20 cellular contexts compared by ENCODE assay signal in the genomic region with DNA sequence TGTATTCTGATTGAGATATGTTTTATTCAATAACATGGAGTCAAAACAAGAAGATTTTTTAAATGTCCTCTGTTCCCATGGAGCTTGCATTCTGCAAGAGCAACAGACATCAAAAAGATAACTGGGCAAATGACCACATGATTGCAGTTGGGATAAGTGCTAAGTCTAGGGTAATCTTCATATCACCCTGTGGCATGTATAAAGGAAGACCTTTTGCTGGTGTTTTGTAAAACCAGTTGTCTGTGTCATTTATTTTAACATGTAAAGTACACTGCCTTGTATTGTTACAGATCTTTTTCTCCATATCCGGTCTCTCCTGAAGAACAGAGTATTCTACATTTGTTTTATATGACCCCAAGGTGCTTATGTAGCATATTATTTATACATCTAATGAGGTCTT. TPM values are rescaled to one million over a fixed set of nuclear protein-coding genes. Genes with fewer than 3 reads are reported as not detected.
DNase-seq lines count a peak whose midpoint lies in the region; ATAC-seq, FAIRE-seq and TF ChIP-seq lines count a peak whose summit lies in the region.
"Had no signal": no experiment of that assay in that cellular context is flagged by ENCODE, and none has a peak within 500 bp of the region (broad histone marks: within the 10 kb centered on the region; RNA-seq: fewer than 3 reads in every experiment).

No MANE protein-coding gene starts in this region.

- H3K27ac ChIP-seq in breast epithelium (no peak overlapping the region), astrocyte (ENCODE audit: low read depth, low read length) (no peak overlapping the region)

- no peak overlapping the region for H3K4me2 ChIP-seq in astrocyte (ENCODE audit: low read length)

- H3K4me1 Mint-ChIP-seq in MCF 10A (ENCODE audit: insufficient read depth, unreplicated experiment) (peaks cover 36% of the 10 kb centered on the region), astrocyte (ENCODE audit: low read depth, unreplicated experiment) (peaks cover 46% of the 10 kb centered on the region), nephron (peaks cover 32% of the 10 kb centered on the region)
- H3K4me1 Mint-ChIP-seq: CD8-positive, alpha-beta memory T cell had no signal

- DNase-seq in MCF 10A (ENCODE audit: unreplicated experiment) (no peak), breast epithelium (ENCODE audit: low spot score in 2 of 2) (no peak), astrocyte (ENCODE audit: low read depth) (no peak), Ammon's horn (ENCODE audit: low spot score) (no peak), islet precursor cell (no peak)
- no peak for DNase-seq in activated CD4-positive, alpha-beta T cell treated with anti-CD3 and anti-CD28 coated beads, Interleukin-2, amount 50 U/mL, for 48 hours
- DNase-seq: CD8-positive, alpha-beta memory T cell; DMS53; EL; NCI-H1105 treated with DMSO at 0.1 percent for 48 hours; NCI-H1694; NCI-H2081 treated with DMSO at 0.1 percent for 48 hours; NCI-H446 treated with DMSO at 0.1 percent for 48 hours; NCI-H69; SHP77; SK-N-SH had no signal

- H2AFZ ChIP-seq in astrocyte (ENCODE audit: low read depth, low read length) = no peak overlapping the region

- no peak for FAIRE-seq in astrocyte (lab: Jason Lieb, UNC)
- FAIRE-seq: GM12878, RCC 7860 had no signal

- H3K9ac ChIP-seq in astrocyte (ENCODE audit: low read length) = no peak overlapping the region

- H3K27me3 Mint-ChIP-seq in MCF 10A (ENCODE audit: insufficient read depth, unreplicated experiment) = no peaks in the 10 kb centered on the region
- no peaks in the 10 kb centered on the region for H3K27me3 Mint-ChIP-seq in astrocyte (ENCODE audit: low read depth, unreplicated experiment)
- H3K27me3 Mint-ChIP-seq in nephron (ENCODE audit: low read depth) = no peaks in the 10 kb centered on the region
- H3K27me3 Mint-ChIP-seq: CD8-positive, alpha-beta memory T cell had no signal

- CTCF ChIA-PET in MCF 10A (lab: Yijun Ruan, JAX) = interaction anchor here (0.5 to 8.1 kb wide), 5 partner anchors 8 to 590 kb away, joined by 4 to 124 read pairs (median 8); no protein-coding TSS in a partner anchor

- no peaks in the 10 kb centered on the region for H3K4me1 ChIP-seq in breast epithelium
- peaks cover 21% of the 10 kb centered on the region for H3K4me1 ChIP-seq in astrocyte (ENCODE audit: insufficient read depth, low read length)

- peak overlapping the region; percentile 95 for H3K27ac Mint-ChIP-seq in MCF 10A (ENCODE audit: low read depth, unreplicated experiment)
- H3K27ac Mint-ChIP-seq in astrocyte (ENCODE audit: unreplicated experiment) = peak overlapping the region; percentile 69
- H3K27ac Mint-ChIP-seq in nephron = peak overlapping the region in 2 of 3 experiments; percentile 23 to 34
- H3K27ac Mint-ChIP-seq: CD8-positive, alpha-beta memory T cell had no signal

- H3K9me3 ChIP-seq in breast epithelium (no peaks in the 10 kb centered on the region), astrocyte (ENCODE audit: insufficient read depth, low read depth, low read length) (no peaks in the 10 kb centered on the region)
- H3K9me3 ChIP-seq: SK-N-SH had no signal

- H4K20me1 ChIP-seq in astrocyte (ENCODE audit: insufficient read depth, low read length) = no peaks in the 10 kb centered on the region

- no peaks in the 10 kb centered on the region for H3K27me3 ChIP-seq in breast epithelium
- H3K27me3 ChIP-seq in astrocyte (ENCODE audit: insufficient read depth, low read length) = no peaks in the 10 kb centered on the region

- no peak for TF ChIP-seq POLR2A in breast epithelium (IDR thresholded peaks at IDR 0.05)

- H3K9me3 Mint-ChIP-seq in MCF 10A (ENCODE audit: unreplicated experiment) = peaks cover 7% of the 10 kb centered on the region
- H3K9me3 Mint-ChIP-seq in astrocyte (ENCODE audit: unreplicated experiment) = peaks cover 2% of the 10 kb centered on the region
- H3K9me3 Mint-ChIP-seq in nephron = peaks cover 2% of the 10 kb centered on the region
- H3K9me3 Mint-ChIP-seq: CD8-positive, alpha-beta memory T cell had no signal

- intact Hi-C loops in MCF 10A (cut with micrococcal nuclease) (loop anchor here (10.0 kb wide), 1 partner anchor 71 kb away; no protein-coding TSS in a partner anchor), breast epithelium (cut with DNase I; ENCODE audit: low total_unique reads) (loop anchor here (10.0 kb wide), 1 partner anchor 161 kb away; no protein-coding TSS in a partner anchor)

- no TSS peak for BruUV-seq in MCF 10A (replicated peaks; lab: Mats Ljungman, UMichigan)

- ATAC-seq in GM18868 (IDR thresholded peaks at IDR 0.05; ENCODE audit: unreplicated experiment) = no peak
- ATAC-seq: GM12878 had no signal

- no peaks in the 10 kb centered on the region for H3K79me2 ChIP-seq in astrocyte (ENCODE audit: insufficient read depth, low read length)

- H3K4me3 Mint-ChIP-seq in MCF 10A (ENCODE audit: unreplicated experiment) (no peak overlapping the region), astrocyte (ENCODE audit: unreplicated experiment) (no peak overlapping the region), nephron (no peak overlapping the region)
- H3K4me3 Mint-ChIP-seq: CD8-positive, alpha-beta memory T cell had no signal

- H3K36me3 Mint-ChIP-seq in MCF 10A (ENCODE audit: insufficient read depth, unreplicated experiment) = peaks cover 28% of the 10 kb centered on the region
- peaks cover 13% of the 10 kb centered on the region for H3K36me3 Mint-ChIP-seq in astrocyte (ENCODE audit: low read depth, unreplicated experiment)
- peaks cover 33% of the 10 kb centered on the region for H3K36me3 Mint-ChIP-seq in nephron (ENCODE audit: low read depth)

- POLR2A ChIA-PET in MCF 10A (lab: Yijun Ruan, JAX) = interaction anchor here (0.7 to 6.5 kb wide), 14 partner anchors 14 to 485 kb away, joined by 3 to 74 read pairs (median 6); no protein-coding TSS in a partner anchor

- H3K36me3 ChIP-seq in breast epithelium (no peaks in the 10 kb centered on the region), astrocyte (ENCODE audit: insufficient read depth, low read length) (peaks cover 6% of the 10 kb centered on the region)

- TF ChIP-seq CTCF in MCF 10A (IDR thresholded peaks at IDR 0.05; ENCODE audit: unreplicated experiment) (no peak), breast epithelium (IDR thresholded peaks at IDR 0.05) (no peak), astrocyte (IDR thresholded peaks at IDR 0.05; ENCODE audit: insufficient read depth, low read depth, low read length) (no peak), nephron (IDR thresholded peaks at IDR 0.05; ENCODE audit: unreplicated experiment in 3 of 3) (no peak)

- H3K4me3 ChIP-seq in breast epithelium = no peak overlapping the region
- no peak overlapping the region for H3K4me3 ChIP-seq in astrocyte (ENCODE audit: insufficient read depth, low read depth, low read length)
- H3K4me3 ChIP-seq: GM12878 had no signal

RNA-seq across cellular contexts. Expression of a gene that starts 44.0 kb away (rescaled TPM):
- 20.3 and 20.6 TPM in 2 replicates for total RNA-seq in MCF 10A (2022)
- 10 to 100 TPM in 1 of 3 donors, 1 to 10 TPM in 2; 5.6 to 10.1 (median 7.5) TPM for total RNA-seq in breast epithelium
- total RNA-seq in astrocyte = 11.4 and 13.5 TPM in 2 replicates

RNA-seq across cellular contexts. Expression of a gene that starts 44.1 kb away (rescaled TPM):
- 60.8 and 68.5 TPM in 2 replicates for total RNA-seq in MCF 10A (2022)
- 10 to 100 TPM; 47.8 to 71.3 (median 51.8) TPM for total RNA-seq in breast epithelium
- total RNA-seq in astrocyte = 37.0 and 43.6 TPM in 2 replicates

Comparison
In these comparisons a context has a peak if more than half of its experiments do, and no peak if none do; other contexts are left out.
1. H3K27ac Mint-ChIP-seq: peak in every context shown above with its lines; median percentile 95 in MCF 10A; 69 in astrocyte; 28 in nephron.